8 cellular contexts compared by ENCODE assay signal in the genomic region with DNA sequence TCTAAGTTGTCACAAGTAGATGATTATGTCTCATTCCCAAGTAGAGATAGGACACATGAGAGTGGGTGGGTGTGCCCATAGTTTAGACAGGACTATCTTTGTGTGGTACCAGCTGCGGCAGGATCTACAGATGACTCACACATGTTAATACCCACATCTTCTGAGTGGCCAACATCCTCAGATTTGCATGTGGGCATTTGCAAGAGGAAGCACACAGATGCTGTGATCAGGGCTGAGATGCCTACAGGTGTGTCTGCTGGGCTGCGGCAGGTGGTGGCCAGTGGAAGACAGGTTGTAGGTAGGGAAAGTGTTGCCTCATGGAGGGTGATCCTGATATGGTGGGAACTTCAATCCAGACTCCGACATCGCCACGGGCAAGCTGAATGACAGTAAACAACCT.
DNase-seq lines count a peak whose midpoint lies in the region; ATAC-seq lines count a peak whose summit lies in the region.

No MANE protein-coding gene starts in this region.

- H3K27ac Mint-ChIP-seq in activated naive CD8-positive, alpha-beta T cell: peak overlapping the region; percentile 22

- peak; percentile 31 for DNase-seq in stimulated activated CD4-positive, alpha-beta T cell treated with anti-CD3 and anti-CD28 coated beads, Interleukin-4, amount 100 ng/mL, for 24 hours
- DNase-seq in stimulated activated CD4-positive, alpha-beta T cell treated with anti-CD3 and anti-CD28 coated beads, Interleukin-2, amount 100 ng/mL, for 48 hours: no peak
- no peak for DNase-seq in NCI-H1092 treated with DMSO at 0.1 percent for 48 hours (lab: John Stamatoyannopoulos, UW)
- DNase-seq in iPS-NIHi11 (ENCODE audit: low spot score): no peak
- no peak for DNase-seq in kidney glomerular epithelial cell (lab: John Stamatoyannopoulos, UW)

- ATAC-seq in HG03342 (IDR thresholded peaks at IDR 0.05; ENCODE audit: unreplicated experiment): peak; percentile 60
- ATAC-seq in HG02870 (IDR thresholded peaks at IDR 0.05; ENCODE audit: unreplicated experiment): no peak

- no peaks in the 10 kb centered on the region for H3K27me3 Mint-ChIP-seq in activated naive CD8-positive, alpha-beta T cell

- peak overlapping the region; percentile 83 for H3K4me3 Mint-ChIP-seq in activated naive CD8-positive, alpha-beta T cell

- peaks cover 56% of the 10 kb centered on the region for H3K4me1 Mint-ChIP-seq in activated naive CD8-positive, alpha-beta T cell (ENCODE audit: low read depth)

- no peaks in the 10 kb centered on the region for H3K9me3 Mint-ChIP-seq in activated naive CD8-positive, alpha-beta T cell (ENCODE audit: low read depth)

- H3K36me3 Mint-ChIP-seq in activated naive CD8-positive, alpha-beta T cell: no peaks in the 10 kb centered on the region
